36 cellular contexts compared by ENCODE assay signal in the genomic region with DNA sequence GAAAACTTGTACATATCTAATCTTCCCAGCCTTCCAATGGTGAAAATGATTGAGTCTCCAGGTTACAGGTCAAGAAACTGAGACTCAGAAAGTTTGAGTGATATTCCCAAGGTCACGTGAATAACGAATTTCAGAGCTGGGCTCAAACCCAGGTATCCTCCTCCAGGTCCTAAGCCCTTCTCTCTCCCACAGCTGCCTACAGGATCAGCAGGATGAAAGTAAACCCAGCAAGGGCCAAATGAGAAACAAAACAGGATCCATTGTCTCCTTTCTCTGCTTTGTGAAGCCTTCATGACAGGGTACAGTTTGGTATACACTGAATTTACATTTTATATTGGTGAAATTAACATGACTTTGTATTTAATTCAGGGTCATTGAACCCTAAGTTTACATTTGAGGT.
"Had no signal": no experiment of that assay in that cellular context is flagged by ENCODE, and none has a peak within 500 bp of the region (broad histone marks: within the 10 kb centered on the region; RNA-seq: fewer than 3 reads in every experiment).

No MANE protein-coding gene starts in this region.

- H3K27ac ChIP-seq: adrenal gland, ascending aorta, breast epithelium, cardiac muscle cell, colonic mucosa, epithelial cell of prostate, esophagus squamous epithelium, gastroesophageal sphincter, heart right ventricle, WERI-Rb-1 had no signal

- H3K27ac Mint-ChIP-seq: activated CD4-positive, alpha-beta memory T cell treated with anti-CD3 and anti-CD28 coated beads for 36 hours; activated CD4-positive, alpha-beta T cell treated with anti-CD3 and anti-CD28 coated beads for 36 hours; activated CD4-positive, alpha-beta T cell treated with anti-CD3 and anti-CD28 coated beads, Interleukin-2, amount 10 ng/mL, durations not matched to agents 24 days and 14 days; activated CD8-positive, alpha-beta memory T cell treated with anti-CD3 and anti-CD28 coated beads, Interleukin-2, amount 10 ng/mL, durations not matched to agents 7 days and 5 days; activated CD8-positive, alpha-beta T cell treated with anti-CD3 and anti-CD28 coated beads, Interleukin-2, amount 10 ng/mL, durations not matched to agents 7 days and 5 days; activated naive CD4-positive, alpha-beta T cell treated with anti-CD3 and anti-CD28 coated beads for 36 hours; activated naive CD4-positive, alpha-beta T cell treated with anti-CD3 and anti-CD28 coated beads, Interleukin-2, amount 50 U/mL, for 24 hours; activated naive CD8-positive, alpha-beta T cell treated with anti-CD3 and anti-CD28 coated beads for 36 hours; activated naive CD8-positive, alpha-beta T cell treated with anti-CD3 and anti-CD28 coated beads, Interleukin-2, amount 50 U/mL, for 24 hours; activated T-helper 1 cell treated with anti-CD3 and anti-CD28 coated beads, Interleukin-12 subunit alpha, Interleukin-12 subunit beta, Interleukin-2, Interleukin-4 antibody, amounts not matched to agents 30 ng/mL and 10 ng/mL and 1 ng/mL, durations not matched to agents 14 hours and 24 hours and 36 hours; activated T-helper 2 cell treated with anti-CD3 and anti-CD28 coated beads, Interferon-gamma antibody, Interleukin-2, Interleukin-4, amounts not matched to agents 10 μg/mL and 5 μg/mL and 100 μg/mL, durations not matched to agents 14 hours and 24 hours and 36 hours; brain; T-helper 17 cell; T-helper 2 cell treated with Interferon-gamma antibody and Interleukin-4, amounts not matched to agents 5 μg/mL and 100 μg/mL, for 36 hours had no signal

- H3K4me1 Mint-ChIP-seq: brain had no signal

- H3K9me3 Mint-ChIP-seq: activated naive CD4-positive, alpha-beta T cell treated with anti-CD3 and anti-CD28 coated beads for 36 hours; activated naive CD4-positive, alpha-beta T cell treated with anti-CD3 and anti-CD28 coated beads, Interleukin-2, amount 50 U/mL, for 24 hours; activated naive CD8-positive, alpha-beta T cell treated with anti-CD3 and anti-CD28 coated beads for 36 hours; activated T-helper 1 cell treated with anti-CD3 and anti-CD28 coated beads, Interleukin-12 subunit alpha, Interleukin-12 subunit beta, Interleukin-2, Interleukin-4 antibody, amounts not matched to agents 30 ng/mL and 10 ng/mL and 1 ng/mL, durations not matched to agents 14 hours and 24 hours and 36 hours; brain; T-helper 2 cell treated with Interferon-gamma antibody and Interleukin-4, amounts not matched to agents 5 μg/mL and 100 μg/mL, for 36 hours had no signal

- H3K9me3 ChIP-seq: adrenal gland, ascending aorta, breast epithelium, colonic mucosa, esophagus squamous epithelium, gastroesophageal sphincter, heart right ventricle had no signal

- DNase-seq: activated CD4-positive, alpha-beta memory T cell treated with anti-CD3 and anti-CD28 coated beads for 36 hours; activated CD4-positive, alpha-beta T cell treated with anti-CD3 and anti-CD28 coated beads for 36 hours; activated CD4-positive, alpha-beta T cell treated with anti-CD3 and anti-CD28 coated beads, Interleukin-2, amount 10 ng/mL, durations not matched to agents 24 days and 14 days; activated CD4-positive, CD25-positive, alpha-beta regulatory T cell; activated CD4-positive, CD25-positive, alpha-beta regulatory T cell treated with anti-CD3 and anti-CD28 coated beads, Interleukin-2, amount 50 U/mL, for 72 hours; activated CD8-positive, alpha-beta memory T cell treated with anti-CD3 and anti-CD28 coated beads, Interleukin-2, amount 10 ng/mL, durations not matched to agents 7 days and 5 days; activated CD8-positive, alpha-beta memory T cell treated with anti-CD3 and anti-CD28 coated beads, Interleukin-2, amount 50 U/mL, for 4 hours; activated CD8-positive, alpha-beta T cell treated with anti-CD3 and anti-CD28 coated beads, Interleukin-2, amount 10 ng/mL, durations not matched to agents 7 days and 5 days; activated effector memory CD4-positive, alpha-beta T cell treated with anti-CD3 and anti-CD28 coated beads, Interleukin-2, amount 50 U/mL, for 16 hours; activated naive CD4-positive, alpha-beta T cell treated with anti-CD3 and anti-CD28 coated beads for 36 hours; activated naive CD8-positive, alpha-beta T cell treated with anti-CD3 and anti-CD28 coated beads for 36 hours; activated naive CD8-positive, alpha-beta T cell treated with anti-CD3 and anti-CD28 coated beads, Interleukin-2, amount 50 U/mL, for 24 hours; activated T-cell treated with anti-CD3 and anti-CD28 coated beads, Interleukin-2, amount 50 U/mL, for 1 hour; activated T-cell treated with anti-CD3 and anti-CD28 coated beads, Interleukin-2, amount 50 U/mL, for 48 hours; adrenal gland; amygdala; central memory CD4-positive, alpha-beta T cell; cerebellar nuclear complex; colonic mucosa; effector CD8-positive, alpha-beta T cell; esophagus squamous epithelium; foreskin melanocyte; heart right ventricle; T-helper 17 cell; T1000; WERI-Rb-1 had no signal

- H3K27me3 ChIP-seq: adrenal gland, ascending aorta, breast epithelium, cardiac muscle cell, colonic mucosa, esophagus squamous epithelium, gastroesophageal sphincter, heart right ventricle had no signal

- H3K36me3 Mint-ChIP-seq: activated CD4-positive, alpha-beta memory T cell treated with anti-CD3 and anti-CD28 coated beads for 36 hours; activated naive CD4-positive, alpha-beta T cell treated with anti-CD3 and anti-CD28 coated beads, Interleukin-2, amount 50 U/mL, for 24 hours; activated naive CD8-positive, alpha-beta T cell treated with anti-CD3 and anti-CD28 coated beads for 36 hours; brain had no signal

- H3K4me3 ChIP-seq: adrenal gland, ascending aorta, breast epithelium, cardiac muscle cell, colonic mucosa, esophagus squamous epithelium, gastroesophageal sphincter, heart right ventricle had no signal

- H3K4me1 ChIP-seq: adrenal gland, ascending aorta, breast epithelium, colonic mucosa, esophagus squamous epithelium, gastroesophageal sphincter had no signal

- H3K4me3 Mint-ChIP-seq: activated CD4-positive, alpha-beta memory T cell treated with anti-CD3 and anti-CD28 coated beads for 36 hours; activated CD4-positive, alpha-beta T cell treated with anti-CD3 and anti-CD28 coated beads for 36 hours; activated CD4-positive, alpha-beta T cell treated with anti-CD3 and anti-CD28 coated beads, Interleukin-2, amount 10 ng/mL, durations not matched to agents 24 days and 14 days; activated CD8-positive, alpha-beta memory T cell treated with anti-CD3 and anti-CD28 coated beads, Interleukin-2, amount 10 ng/mL, durations not matched to agents 7 days and 5 days; activated CD8-positive, alpha-beta T cell treated with anti-CD3 and anti-CD28 coated beads, Interleukin-2, amount 10 ng/mL, durations not matched to agents 7 days and 5 days; activated naive CD4-positive, alpha-beta T cell treated with anti-CD3 and anti-CD28 coated beads for 36 hours; activated naive CD4-positive, alpha-beta T cell treated with anti-CD3 and anti-CD28 coated beads, Interleukin-2, amount 50 U/mL, for 24 hours; activated naive CD8-positive, alpha-beta T cell treated with anti-CD3 and anti-CD28 coated beads for 36 hours; activated naive CD8-positive, alpha-beta T cell treated with anti-CD3 and anti-CD28 coated beads, Interleukin-2, amount 50 U/mL, for 24 hours; activated T-helper 1 cell treated with anti-CD3 and anti-CD28 coated beads, Interleukin-12 subunit alpha, Interleukin-12 subunit beta, Interleukin-2, Interleukin-4 antibody, amounts not matched to agents 30 ng/mL and 10 ng/mL and 1 ng/mL, durations not matched to agents 14 hours and 24 hours and 36 hours; brain; T-helper 17 cell; T-helper 2 cell treated with Interferon-gamma antibody and Interleukin-4, amounts not matched to agents 5 μg/mL and 100 μg/mL, for 36 hours had no signal

- H3K36me3 ChIP-seq: adrenal gland, ascending aorta, breast epithelium, cardiac muscle cell, colonic mucosa, esophagus squamous epithelium, gastroesophageal sphincter, heart right ventricle, WERI-Rb-1 had no signal

- ATAC-seq: activated CD4-positive, alpha-beta T cell treated with anti-CD3 and anti-CD28 coated beads for 36 hours; activated CD8-positive, alpha-beta memory T cell treated with anti-CD3 and anti-CD28 coated beads, Interleukin-2, amount 10 ng/mL, durations not matched to agents 7 days and 5 days; activated CD8-positive, alpha-beta T cell treated with anti-CD3 and anti-CD28 coated beads, Interleukin-2, amount 10 ng/mL, durations not matched to agents 7 days and 5 days; activated naive CD8-positive, alpha-beta T cell treated with anti-CD3 and anti-CD28 coated beads, Interleukin-2, amount 50 U/mL, for 24 hours; gastroesophageal sphincter; heart right ventricle; T-helper 17 cell had no signal

- H3K27me3 Mint-ChIP-seq: activated CD4-positive, alpha-beta memory T cell treated with anti-CD3 and anti-CD28 coated beads for 36 hours; activated CD4-positive, alpha-beta T cell treated with anti-CD3 and anti-CD28 coated beads for 36 hours; activated naive CD8-positive, alpha-beta T cell treated with anti-CD3 and anti-CD28 coated beads, Interleukin-2, amount 50 U/mL, for 24 hours; brain had no signal
